Comparison of ENCODE assay signal across 20 cellular contexts in the genomic region with DNA sequence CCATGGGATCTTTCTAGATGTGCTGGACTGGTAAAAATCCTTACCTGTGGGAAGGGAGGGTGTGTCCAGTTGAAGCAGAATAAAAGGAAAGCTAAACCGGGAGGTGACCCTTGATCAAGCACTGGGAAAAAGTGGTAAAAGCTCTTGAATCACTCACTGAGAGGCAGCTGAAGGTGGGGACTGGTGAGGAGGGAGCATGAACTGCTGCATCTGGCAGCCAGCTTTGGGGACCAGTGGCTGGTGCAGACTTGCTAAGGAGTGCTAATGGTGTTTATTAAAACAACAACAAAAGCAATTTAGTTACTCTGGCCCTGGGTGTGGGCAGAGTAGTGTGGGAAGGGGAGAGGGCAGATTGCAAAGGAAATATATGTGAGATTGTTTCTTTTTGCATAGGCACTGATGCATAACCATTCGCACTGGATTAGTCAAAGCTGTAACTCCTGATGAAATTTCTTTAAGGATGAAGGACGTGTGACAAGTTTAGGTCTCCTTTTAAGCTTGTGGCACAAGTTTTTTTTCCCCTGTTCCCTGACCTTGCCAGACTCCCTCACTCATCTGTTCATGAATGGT. TPM values are rescaled to one million over a fixed set of nuclear protein-coding genes. Genes with fewer than 3 reads are reported as not detected.
DNase-seq lines count a peak whose midpoint lies in the region; TF ChIP-seq lines count a peak whose summit lies in the region.
"Had no signal": no experiment of that assay in that cellular context is flagged by ENCODE, and none has a peak within 500 bp of the region (broad histone marks: within the 10 kb centered on the region; RNA-seq: fewer than 3 reads in every experiment).

No MANE protein-coding gene starts in this region.

- 65% methylated on average over 3 of the region's 3 CpGs for WGBS in smooth muscle cell (ENCODE audit: low lambda C conversion rate)

- no peaks in the 10 kb centered on the region for H3K79me2 ChIP-seq in smooth muscle cell (ENCODE audit: low read depth)

- no peak overlapping the region for H3K27ac ChIP-seq in smooth muscle cell (ENCODE audit: low read depth)
- H3K27ac ChIP-seq: 22Rv1, esophagus muscularis mucosa had no signal

- intact Hi-C loops in cardiac septum (cut with DNase I) = no loop called here

- H3K9me3 ChIP-seq in smooth muscle cell (replicated peaks; ENCODE audit: low read depth) = no peaks in the 10 kb centered on the region
- H3K9me3 ChIP-seq: esophagus muscularis mucosa had no signal

- H3K4me3 ChIP-seq in fibroblast of villous mesenchyme (ENCODE audit: low read depth, low read length) (no peak overlapping the region), smooth muscle cell (no peak overlapping the region)
- H3K4me3 ChIP-seq: esophagus muscularis mucosa, K562 had no signal

- H3K9ac ChIP-seq in smooth muscle cell (ENCODE audit: low read depth) = no peak overlapping the region

- TF ChIP-seq CTCF in fibroblast of villous mesenchyme (IDR thresholded peaks at IDR 0.05; ENCODE audit: insufficient read depth, low read depth, low read length) = no peak
- no peak for TF ChIP-seq CTCF in smooth muscle cell (IDR thresholded peaks at IDR 0.05; ENCODE audit: borderline replicate concordance, insufficient read depth, poor library complexity, severe bottlenecking)

- no peaks in the 10 kb centered on the region for H4K20me1 ChIP-seq in smooth muscle cell (ENCODE audit: low read depth)

- H3K36me3 ChIP-seq in smooth muscle cell (ENCODE audit: low read depth) = no peaks in the 10 kb centered on the region
- H3K36me3 ChIP-seq: esophagus muscularis mucosa had no signal

- H3F3A ChIP-seq in smooth muscle cell (ENCODE audit: low read depth) = no peaks in the 10 kb centered on the region

- no peaks in the 10 kb centered on the region for H3K27me3 ChIP-seq in smooth muscle cell (ENCODE audit: low read depth)
- H3K27me3 ChIP-seq: esophagus muscularis mucosa had no signal

- H3K4me2 ChIP-seq in smooth muscle cell = peak overlapping the region; percentile 42

- DNase-seq in DMS79 treated with DMSO at 0.1 percent for 48 hours (lab: John Stamatoyannopoulos, UW) = peak; percentile 13
- no peak for DNase-seq in DMS79 (lab: John Stamatoyannopoulos, UW)
- DNase-seq in NCI-H526 treated with DMSO at 0.1 percent for 48 hours (lab: John Stamatoyannopoulos, UW) = peak; percentile 40
- peak; percentile 22 for DNase-seq in fibroblast of villous mesenchyme (ENCODE audit: low read depth)
- DNase-seq in smooth muscle cell (lab: John Stamatoyannopoulos, UW; ENCODE audit: unreplicated experiment) = no peak
- no peak for DNase-seq in stimulated activated CD4-positive, alpha-beta T cell treated with anti-CD3 and anti-CD28 coated beads, Interleukin-12 subunit alpha, Interleukin-12 subunit beta, amount 100 ng/mL, for 4 hours
- DNase-seq in activated naive CD4-positive, alpha-beta T cell treated with anti-CD3 and anti-CD28 coated beads, Interleukin-2, amount 50 U/mL, for 16 hours = no peak
- no peak for DNase-seq in cardiac septum (ENCODE audit: low spot score)
- DNase-seq: activated CD4-positive, alpha-beta T cell treated with anti-CD3 and anti-CD28 coated beads for 1 hour; activated naive CD4-positive, alpha-beta T cell treated with anti-CD3 and anti-CD28 coated beads, Interleukin-2, amount 10 ng/mL, durations not matched to agents 7 days and 5 days; activated T-cell treated with anti-CD3 and anti-CD28 coated beads, Interleukin-2, amount 50 U/mL, for 48 hours; anterior cingulate cortex; COR-L47; effector CD8-positive, alpha-beta T cell; NCI-H1694 treated with DMSO at 0.1 percent for 48 hours; NCI-H446 treated with DMSO at 0.1 percent for 48 hours; stimulated activated naive CD4-positive, alpha-beta T cell treated with Interleukin-2 at 50 U/mL for 16 hours had no signal

- H2AFZ ChIP-seq in smooth muscle cell (ENCODE audit: low read depth) = no peak overlapping the region

- H3K4me1 ChIP-seq in smooth muscle cell (ENCODE audit: low read depth) = peaks cover 5% of the 10 kb centered on the region

RNA-seq across cellular contexts. Expression of gene TXNRD1, which starts 8.1 kb away (rescaled TPM):
- total RNA-seq in fibroblast of villous mesenchyme (352 and 747 TPM in 2 replicates), smooth muscle cell (42.6 and 61.7 TPM in 2 replicates), cardiac septum (121 TPM)
- 31.1 and 39.9 TPM in 2 replicates for polyA plus RNA-seq in smooth muscle cell

Comparison
In these comparisons a context has a peak if more than half of its experiments do, and no peak if none do; other contexts are left out.
1. DNase-seq: peak in DMS79 treated with DMSO at 0.1 percent for 48 hours (single experiment), NCI-H526 treated with DMSO at 0.1 percent for 48 hours (single experiment) and fibroblast of villous mesenchyme (single experiment); none in DMS79 (single experiment), smooth muscle cell (single experiment), stimulated activated CD4-positive, alpha-beta T cell treated with anti-CD3 and anti-CD28 coated beads, Interleukin-12 subunit alpha, Interleukin-12 subunit beta, amount 100 ng/mL, for 4 hours (single experiment), activated naive CD4-positive, alpha-beta T cell treated with anti-CD3 and anti-CD28 coated beads, Interleukin-2, amount 50 U/mL, for 16 hours (single experiment) and cardiac septum (single experiment).